ENCODE assay signal across 13 cellular contexts in genomic region chr10:21166557-21167287, GRCh38.
DNase-seq lines count a peak whose midpoint lies in the region; ATAC-seq, FAIRE-seq and TF ChIP-seq lines count a peak whose summit lies in the region.
"Had no signal": no experiment of that assay in that cellular context is flagged by ENCODE, and none has a peak within 500 bp of the region (broad histone marks: within the 10 kb centered on the region; RNA-seq: fewer than 3 reads in every experiment).

No MANE protein-coding gene starts in this region.

- no peak overlapping the region for H3K9ac ChIP-seq in PC-3 (ENCODE audit: low read length)

- TF ChIP-seq CTCF in GM23338 (conservative IDR thresholded peaks at IDR 0.05; ENCODE audit: low read depth in 2 of 2) = no peak
- TF ChIP-seq CTCF in PC-3 (conservative IDR thresholded peaks at IDR 0.05; ENCODE audit: low read depth, low read length) = no peak
- TF ChIP-seq CTCF in pancreas (IDR thresholded peaks at IDR 0.05) = no peak
- TF ChIP-seq CTCF in right atrium auricular region (IDR thresholded peaks at IDR 0.05) = no peak
- no peak for TF ChIP-seq CTCF in omental fat pad (IDR thresholded peaks at IDR 0.05)

- POLR2A ChIA-PET in PC-3 (lab: Charles Lee; ENCODE audit: unreplicated experiment) = no interaction called here

- no peaks in the 10 kb centered on the region for H3K9me2 ChIP-seq in GM23338 (ENCODE audit: insufficient read depth)
- H3K9me2 ChIP-seq in PC-3 (replicated peaks; ENCODE audit: low read length) = no peaks in the 10 kb centered on the region

- H3K27me3 Mint-ChIP-seq in GM23338 (ENCODE audit: insufficient read depth, low read depth, poor library complexity) = no peaks in the 10 kb centered on the region

- ATAC-seq in GM23338 = no peak
- ATAC-seq in PC-3 = peak; percentile 69
- peak; percentile 87 to 96 (median 92) for ATAC-seq in pancreas
- no peak for ATAC-seq in omental fat pad (ENCODE audit: low FRiP score)
- no peak for ATAC-seq in left ventricle myocardium superior
- ATAC-seq: activated CD8-positive, alpha-beta T cell treated with anti-CD3 and anti-CD28 coated beads, Interleukin-2, amount 10 ng/mL, durations not matched to agents 7 days and 5 days had no signal

- no peak overlapping the region for H3K4me2 ChIP-seq in GM23338
- H3K4me2 ChIP-seq in PC-3 (ENCODE audit: low read length) = peak overlapping the region; percentile 78

- in situ Hi-C loops in HAP-1 (cut with MboI; ENCODE audit: low sequenced_read_pairs) = no loop called here

- H4K20me1 ChIP-seq in GM23338 (replicated peaks; ENCODE audit: insufficient read depth) (no peaks in the 10 kb centered on the region), PC-3 (ENCODE audit: low read length) (no peaks in the 10 kb centered on the region)

- no peaks in the 10 kb centered on the region; the same call in 1 of the 2 replicates for H3K36me3 ChIP-seq in GM23338 (ENCODE audit: insufficient read depth)
- no peaks in the 10 kb centered on the region for H3K36me3 ChIP-seq in PC-3 (ENCODE audit: low read depth, low read length)
- no peaks in the 10 kb centered on the region for H3K36me3 ChIP-seq in pancreas
- H3K36me3 ChIP-seq in right atrium auricular region = no peaks in the 10 kb centered on the region
- H3K36me3 ChIP-seq in HAP-1 (replicated peaks) = no peaks in the 10 kb centered on the region
- H3K36me3 ChIP-seq: MG63, thoracic aorta had no signal

- H3K79me2 ChIP-seq in GM23338 (replicated peaks; ENCODE audit: insufficient read depth) (no peaks in the 10 kb centered on the region), PC-3 (ENCODE audit: low read length) (no peaks in the 10 kb centered on the region)

- intact Hi-C loops in PC-3 (cut with micrococcal nuclease) = loop anchor here (5.0 to 10.0 kb wide), 4 partner anchors 69 to 358 kb away; partner anchors contain the start of gene SKIDA1
- intact Hi-C loops in pancreas (cut with DNase I) = no loop called here
- intact Hi-C loops in left ventricle myocardium superior (cut with micrococcal nuclease) = no loop called here

- H3K27ac ChIP-seq in GM23338 (ENCODE audit: low read depth) = no peak overlapping the region
- no peak overlapping the region for H3K27ac ChIP-seq in PC-3 (ENCODE audit: low read length)
- H3K27ac ChIP-seq in pancreas = peak overlapping the region; percentile 22 to 74 (median 56)
- H3K27ac ChIP-seq in right atrium auricular region = no peak overlapping the region
- H3K27ac ChIP-seq: thoracic aorta had no signal

- H3K27me3 ChIP-seq in GM23338 (ENCODE audit: insufficient read depth) = peaks cover 2% of the 10 kb centered on the region
- no peaks in the 10 kb centered on the region for H3K27me3 ChIP-seq in PC-3 (ENCODE audit: low read length)
- no peaks in the 10 kb centered on the region for H3K27me3 ChIP-seq in pancreas
- no peaks in the 10 kb centered on the region for H3K27me3 ChIP-seq in right atrium auricular region
- H3K27me3 ChIP-seq in HAP-1 (ENCODE audit: low read depth) = no peaks in the 10 kb centered on the region
- H3K27me3 ChIP-seq: MG63 had no signal

- no peak for DNase-seq in GM23338 (ENCODE audit: low spot score)
- DNase-seq in PC-3 = peak; percentile 12
- DNase-seq in pancreas = peak in 5 of 6 donors; percentile 49 to 62 (median 57)
- no peak for DNase-seq in right atrium auricular region (ENCODE audit: low spot score)
- no peak for DNase-seq in HAP-1 (ENCODE audit: low spot score in 2 of 2)
- no peak for DNase-seq in omental fat pad (ENCODE audit: low spot score)
- DNase-seq in left ventricle myocardium superior = no peak
- DNase-seq: activated CD8-positive, alpha-beta T cell treated with anti-CD3 and anti-CD28 coated beads, Interleukin-2, amount 10 ng/mL, durations not matched to agents 7 days and 5 days; aorta; MG63; OCI-M1 had no signal

- H3K4me3 ChIP-seq in GM23338 (no peak overlapping the region), PC-3 (ENCODE audit: low read length) (peak overlapping the region; percentile 43), pancreas (peak overlapping the region in 2 of 4 donors; percentile 13 to 21), right atrium auricular region (no peak overlapping the region), HAP-1 (no peak overlapping the region)
- H3K4me3 ChIP-seq: MG63, thoracic aorta had no signal

- H3K9me3 ChIP-seq in PC-3 (ENCODE audit: low read length) (no peaks in the 10 kb centered on the region), pancreas (no peaks in the 10 kb centered on the region), right atrium auricular region (no peaks in the 10 kb centered on the region), HAP-1 (no peaks in the 10 kb centered on the region)
- H3K9me3 ChIP-seq: MG63, thoracic aorta had no signal

- 36 to 42% methylated on average over 16 of the region's 16 CpGs for WGBS in pancreas, 2 donors

- CTCF ChIA-PET in PC-3 (lab: Charles Lee) = no interaction called here

- FAIRE-seq in islet of Langerhans (lab: Jason Lieb, UNC) = peak; percentile 17
- FAIRE-seq in pancreas (lab: Jason Lieb, UNC) = no peak

- H3K4me1 ChIP-seq in GM23338 (ENCODE audit: insufficient read depth) (peaks cover 11% of the 10 kb centered on the region), PC-3 (ENCODE audit: insufficient read depth, low read length) (peaks cover 15% of the 10 kb centered on the region), pancreas (peaks cover 0 to 9% (median 0%) of the 10 kb centered on the region in 3 donors), right atrium auricular region (no peaks in the 10 kb centered on the region), HAP-1 (peaks cover 4% of the 10 kb centered on the region; the same call in 1 of the 2 replicates)

- H3K27ac Mint-ChIP-seq in GM23338 = peak overlapping the region; percentile 82; the same call in 1 of the 2 replicates
- H3K27ac Mint-ChIP-seq: activated CD8-positive, alpha-beta T cell treated with anti-CD3 and anti-CD28 coated beads, Interleukin-2, amount 10 ng/mL, durations not matched to agents 7 days and 5 days had no signal

- no peak overlapping the region for H3K4me3 Mint-ChIP-seq in GM23338
- H3K4me3 Mint-ChIP-seq: activated CD8-positive, alpha-beta T cell treated with anti-CD3 and anti-CD28 coated beads, Interleukin-2, amount 10 ng/mL, durations not matched to agents 7 days and 5 days had no signal

- H2AFZ ChIP-seq in GM23338 (no peak overlapping the region; the same call in 1 of the 2 replicates), PC-3 (ENCODE audit: low read length) (peak overlapping the region; percentile 36)

- H3K4me1 Mint-ChIP-seq in GM23338 = peaks cover 8% of the 10 kb centered on the region; the same call in 1 of the 3 replicates

- BruUV-seq in PC-3 (replicated peaks; lab: Mats Ljungman, UMichigan) = no TSS peak

- H3K36me3 Mint-ChIP-seq in GM23338 (ENCODE audit: low read depth) = peaks cover 21% of the 10 kb centered on the region

- H3F3A ChIP-seq in GM23338 (replicated peaks; ENCODE audit: low read depth) (peaks cover 2% of the 10 kb centered on the region; the same call in 1 of the 2 replicates), PC-3 (ENCODE audit: low read length, unreplicated experiment) (no peaks in the 10 kb centered on the region)

- H3K9me3 Mint-ChIP-seq in GM23338 = peaks cover 19% of the 10 kb centered on the region

TF ChIP-seq in GM23338, 12 proteins besides CTCF, POLR2A, EP300 and RAD21 (continues in another document):
- TF ChIP-seq NANOG (IDR thresholded peaks at IDR 0.05; ENCODE audit: borderline replicate concordance) (no peak), CREB1 (CRISPR knock-in tag; IDR thresholded peaks at IDR 0.05; ENCODE audit: low read depth) (no peak), POLR2AphosphoS5 (IDR thresholded peaks at IDR 0.05; ENCODE audit: low read depth) (no peak), ZNF114 (CRISPR knock-in tag; IDR thresholded peaks at IDR 0.05) (no peak), ZNF331 (CRISPR knock-in tag; IDR thresholded peaks at IDR 0.05; ENCODE audit: low read depth) (no peak), JUNB (IDR thresholded peaks at IDR 0.05; ENCODE audit: unreplicated experiment) (no peak), REST (IDR thresholded peaks at IDR 0.05; ENCODE audit: unreplicated experiment) (no peak), EZH2 (IDR thresholded peaks at IDR 0.05; ENCODE audit: low read depth, unreplicated experiment) (no peak), EZH2phosphoT487 (IDR thresholded peaks at IDR 0.05; ENCODE audit: unreplicated experiment) (no peak), ETS1 (IDR thresholded peaks at IDR 0.05) (no peak), STAT1 (IDR thresholded peaks at IDR 0.05; ENCODE audit: unreplicated experiment) (no peak)

Comparison
In these comparisons a context has a peak if more than half of its experiments do, and no peak if none do; other contexts are left out.
1. ATAC-seq: peak in PC-3 (single experiment) and pancreas (4 of 4); none in GM23338 (single experiment), omental fat pad (single experiment) and left ventricle myocardium superior (single experiment).
2. DNase-seq: peak in PC-3 (single experiment) and pancreas (5 of 6); none in GM23338 (single experiment), right atrium auricular region (single experiment), HAP-1 (0 of 2), omental fat pad (single experiment) and left ventricle myocardium superior (single experiment).
3. H3K27ac ChIP-seq: peak in pancreas (4 of 4); none in GM23338 (single experiment), PC-3 (single experiment) and right atrium auricular region (0 of 2).